In the genomic region with DNA sequence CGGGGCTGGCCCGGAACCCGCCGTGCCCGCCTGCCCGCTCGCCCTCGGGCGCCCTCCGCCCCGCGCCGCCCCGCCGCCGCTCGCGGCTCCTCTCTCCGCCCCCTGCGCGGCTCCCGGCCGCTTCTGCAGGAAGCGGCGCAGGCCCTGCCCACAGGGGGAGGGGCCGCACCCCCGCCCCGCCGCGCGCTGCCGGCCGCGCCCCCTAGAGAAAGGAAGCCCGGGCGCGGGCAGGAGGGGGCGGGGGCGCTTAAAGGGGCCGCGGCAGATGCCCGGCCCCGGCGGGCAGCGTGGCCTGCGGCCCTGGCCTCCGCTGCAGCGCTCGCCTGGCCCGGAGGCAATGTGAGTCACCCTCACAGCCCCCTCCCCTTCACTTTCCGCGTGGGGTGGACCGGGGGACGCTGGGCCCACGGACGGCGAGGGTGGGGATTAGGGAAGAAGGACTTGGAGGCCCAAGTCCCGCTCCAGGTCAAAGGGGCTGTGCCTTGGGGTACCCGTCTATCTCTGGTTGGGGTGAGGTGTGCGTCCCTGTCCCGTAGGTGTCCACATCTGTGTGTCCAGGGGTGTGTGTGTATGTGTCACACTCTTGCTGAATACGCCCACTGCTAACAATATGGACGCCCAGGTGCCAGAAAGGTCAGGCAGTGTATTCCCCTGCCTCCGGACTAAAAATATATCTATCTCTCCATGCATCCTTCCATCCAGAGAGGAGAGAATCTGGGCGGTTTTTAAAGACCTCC, we compare ENCODE assay signal across 8 cellular contexts. TPM values are rescaled to one million over a fixed set of nuclear protein-coding genes. Genes with fewer than 3 reads are reported as not detected.
A peak's percentile ranks its signal among the peaks of the same experiment; 100 is the strongest.
DNase-seq lines count a peak whose midpoint lies in the region; ATAC-seq and TF ChIP-seq lines count a peak whose summit lies in the region.

A gene with protein sequence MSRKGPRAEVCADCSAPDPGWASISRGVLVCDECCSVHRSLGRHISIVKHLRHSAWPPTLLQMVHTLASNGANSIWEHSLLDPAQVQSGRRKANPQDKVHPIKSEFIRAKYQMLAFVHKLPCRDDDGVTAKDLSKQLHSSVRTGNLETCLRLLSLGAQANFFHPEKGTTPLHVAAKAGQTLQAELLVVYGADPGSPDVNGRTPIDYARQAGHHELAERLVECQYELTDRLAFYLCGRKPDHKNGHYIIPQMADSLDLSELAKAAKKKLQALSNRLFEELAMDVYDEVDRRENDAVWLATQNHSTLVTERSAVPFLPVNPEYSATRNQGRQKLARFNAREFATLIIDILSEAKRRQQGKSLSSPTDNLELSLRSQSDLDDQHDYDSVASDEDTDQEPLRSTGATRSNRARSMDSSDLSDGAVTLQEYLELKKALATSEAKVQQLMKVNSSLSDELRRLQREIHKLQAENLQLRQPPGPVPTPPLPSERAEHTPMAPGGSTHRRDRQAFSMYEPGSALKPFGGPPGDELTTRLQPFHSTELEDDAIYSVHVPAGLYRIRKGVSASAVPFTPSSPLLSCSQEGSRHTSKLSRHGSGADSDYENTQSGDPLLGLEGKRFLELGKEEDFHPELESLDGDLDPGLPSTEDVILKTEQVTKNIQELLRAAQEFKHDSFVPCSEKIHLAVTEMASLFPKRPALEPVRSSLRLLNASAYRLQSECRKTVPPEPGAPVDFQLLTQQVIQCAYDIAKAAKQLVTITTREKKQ (minus strand): TSS at position 125 of the 737 bp plus-strand sequence. CDS start 270 bp downstream, outside the sequence.

- peaks cover 4% of the 10 kb centered on the region; the same call in 1 of the 2 replicates for H3K27me3 Mint-ChIP-seq in WTC11 (ENCODE audit: low read depth)

- H3K27ac ChIP-seq in caudate nucleus (ENCODE audit: low read depth, low read length), result peak within 1 kb of the TSS; percentile 94
- peak within 1 kb of the TSS; percentile 72 to 89 (median 84) for H3K27ac ChIP-seq in spleen

- no peaks in the 10 kb centered on the region for H3K9me3 ChIP-seq in spleen

- TF ChIP-seq CTCF in WTC11 (IDR thresholded peaks at IDR 0.05) (no peak), spleen (IDR thresholded peaks at IDR 0.05 in 8 of 11, conservative IDR thresholded peaks at IDR 0.05 in 3 of 11) (peak in 4 of 11 experiments; percentile 31 to 51 (median 34))

- H3K36me3 ChIP-seq in spleen, result no peaks in the 10 kb centered on the region

- CTCF ChIA-PET in WTC11 (lab: Charles Lee), result interaction anchor here (1.9 kb wide), 1 partner anchor 21 kb away, joined by 9 read pairs; a partner anchor contains a TSS

- peaks cover 51% of the 10 kb centered on the region for H3K4me1 Mint-ChIP-seq in WTC11

- 2 to 5% (median 2%) methylated on average over 26 to 65 of the region's 65 CpGs for WGBS in spleen, 5 donors

- intact Hi-C loops in spleen (cut with DNase I; ENCODE audit: low total_unique reads), result loop anchor here (2.0 kb wide), 1 partner anchor 25 kb away; no protein-coding TSS in a partner anchor

- H3K36me3 Mint-ChIP-seq in WTC11, result no peaks in the 10 kb centered on the region

- no peak within 1 kb of the TSS for H3K27ac Mint-ChIP-seq in WTC11

- H3K4me3 Mint-ChIP-seq in WTC11, result peak within 1 kb of the TSS; percentile 87

- POLR2A ChIA-PET in WTC11 (lab: Charles Lee), result no interaction called here

- peak within 1 kb of the TSS; percentile 65 to 95 (median 80) for H3K4me3 ChIP-seq in spleen

- H3K27me3 ChIP-seq in spleen (replicated peaks in 1 of 7), result peaks cover 0 to 32% (median 5%) of the 10 kb centered on the region in 7 donors

- TF ChIP-seq POLR2A in GM18505 (IDR thresholded peaks at IDR 0.05; ENCODE audit: borderline replicate concordance, extremely low read depth, insufficient read depth, insufficient read length), result peak; percentile 67
- TF ChIP-seq POLR2A in spleen (IDR thresholded peaks at IDR 0.05), result peak in 2 of 3 donors; percentile 13 to 64

- DNase-seq in NCI-H2171 treated with DMSO at 0.1 percent for 48 hours (lab: John Stamatoyannopoulos, UW), result peak; percentile 72
- DNase-seq in WTC11 (ENCODE audit: low spot score), result peak; percentile 79
- peak in 54 of 61 donors; percentile 31 to 89 (median 76) for DNase-seq in caudate nucleus (lab: John Stamatoyannopoulos, UW)
- peak; percentile 84 for DNase-seq in iris pigment epithelial cell (ENCODE audit: low read depth)
- DNase-seq in spleen, result peak; percentile 97

- ATAC-seq in GM18505 (IDR thresholded peaks at IDR 0.05; ENCODE audit: unreplicated experiment), result peak; percentile 68
- ATAC-seq in HG03066 (IDR thresholded peaks at IDR 0.05; ENCODE audit: low read depth, unreplicated experiment), result peak; percentile 48
- peak; percentile 35 for ATAC-seq in WTC11
- no peak for ATAC-seq in HG02938 (IDR thresholded peaks at IDR 0.05; ENCODE audit: unreplicated experiment)

- peaks cover 63 to 90% (median 83%) of the 10 kb centered on the region in 6 donors for H3K4me1 ChIP-seq in spleen

- H3K9me3 Mint-ChIP-seq in WTC11, result no peaks in the 10 kb centered on the region

TF ChIP-seq in WTC11, 78 proteins besides CTCF, POLR2A, EP300 and RAD21:
- TF ChIP-seq ETV6 (CRISPR knock-in tag; IDR thresholded peaks at IDR 0.05) (peak; percentile 58; the same call in 1 of the 2 replicates), FOXP1 (CRISPR knock-in tag; IDR thresholded peaks at IDR 0.05; ENCODE audit: borderline replicate concordance) (peak; percentile 54; the same call in 1 of the 2 replicates), IRF2 (CRISPR knock-in tag; IDR thresholded peaks at IDR 0.05; ENCODE audit: borderline replicate concordance, low read depth) (0 out of 2 replicates have a peak, but pooled peaks have one; percentile 29), ZNF121 (CRISPR knock-in tag; IDR thresholded peaks at IDR 0.05) (no peak), SP1 (CRISPR knock-in tag; conservative IDR thresholded peaks at IDR 0.05) (peak; percentile 85)
- TF ChIP-seq, protein P1, sequence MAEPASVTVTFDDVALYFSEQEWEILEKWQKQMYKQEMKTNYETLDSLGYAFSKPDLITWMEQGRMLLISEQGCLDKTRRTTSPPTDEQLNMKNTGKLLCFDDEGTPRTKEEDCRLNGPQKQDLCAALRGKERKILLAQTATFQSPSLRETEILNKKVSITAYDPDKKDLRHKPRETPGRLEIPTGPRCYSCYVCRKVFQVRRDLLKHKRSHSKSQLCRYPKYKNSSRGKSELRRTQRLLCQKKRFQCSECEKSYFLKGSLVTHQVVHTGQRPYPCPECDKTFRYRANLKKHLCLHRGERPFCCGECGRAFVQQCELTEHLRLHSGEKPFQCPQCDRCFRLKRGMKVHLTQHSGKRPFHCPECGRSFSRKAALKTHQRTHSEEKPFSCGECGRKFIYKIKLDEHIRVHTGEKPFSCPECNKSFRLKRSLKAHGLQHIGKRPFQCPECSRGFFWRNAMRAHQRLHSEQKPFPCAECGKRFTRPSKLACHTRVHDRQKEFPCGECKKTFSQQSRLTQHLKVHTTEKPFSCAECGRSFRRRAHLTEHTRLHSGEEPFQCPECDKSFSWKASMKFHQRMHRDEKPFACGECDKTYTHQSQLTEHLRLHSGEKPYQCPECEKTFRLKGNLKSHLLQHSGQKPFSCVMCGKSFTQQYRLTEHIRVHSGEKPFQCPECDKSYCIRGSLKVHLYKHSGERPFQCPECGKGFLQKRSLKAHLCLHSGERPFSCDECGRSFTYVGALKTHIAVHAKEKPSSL (CRISPR knock-in tag; conservative IDR thresholded peaks at IDR 0.05), result no peak
- TF ChIP-seq, protein P2, sequence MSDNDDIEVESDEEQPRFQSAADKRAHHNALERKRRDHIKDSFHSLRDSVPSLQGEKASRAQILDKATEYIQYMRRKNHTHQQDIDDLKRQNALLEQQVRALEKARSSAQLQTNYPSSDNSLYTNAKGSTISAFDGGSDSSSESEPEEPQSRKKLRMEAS (CRISPR knock-in tag; IDR thresholded peaks at IDR 0.05), result peak; percentile 32; the same call in 1 of the 2 replicates
TF ChIP-seq in WTC11: peak in this region for 5.

RNA-seq across cellular contexts. Expression of the gene that starts here (rescaled TPM):
- total RNA-seq in WTC11 (2021) (43.9 to 66.9 TPM (median 45.0 TPM) in 3 replicates), spleen (10 to 100 TPM; 42.6 to 64.7 (median 50.2) TPM)
- 10 to 100 TPM; 20.4 to 38.1 (median 27.1) TPM for polyA plus RNA-seq in spleen
